8 cellular contexts compared by ENCODE assay signal in the genomic region with DNA sequence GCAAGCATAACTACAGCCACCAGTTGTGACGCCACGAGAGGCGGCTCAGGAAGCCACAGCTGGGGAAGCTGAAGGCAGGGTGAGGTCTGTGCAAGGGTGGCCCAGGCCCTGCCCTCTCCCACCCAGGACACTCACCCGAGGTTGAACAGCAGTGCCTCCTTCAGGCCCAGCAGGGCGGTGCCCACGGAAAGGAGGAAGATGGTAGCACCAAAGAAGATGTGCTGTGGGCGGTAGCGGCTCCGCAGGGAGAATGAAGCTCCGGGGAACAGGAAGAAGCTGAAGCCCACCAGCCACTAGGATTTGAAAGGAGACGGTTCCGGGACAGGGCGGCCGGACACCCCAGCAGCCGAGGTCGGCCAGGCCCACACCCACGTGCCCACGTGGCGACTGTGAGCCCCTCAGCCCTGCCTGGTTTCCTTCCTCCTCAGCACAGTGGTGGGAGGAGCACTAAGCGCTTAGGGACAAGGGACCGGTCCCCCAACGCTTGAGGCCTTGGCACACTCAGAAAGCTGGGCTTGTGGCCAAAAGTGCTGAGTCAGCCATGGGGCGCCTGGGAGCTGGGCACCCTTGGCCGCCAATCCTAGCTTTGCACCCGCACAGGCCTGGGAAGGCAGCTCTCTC. TPM values are rescaled to one million over a fixed set of nuclear protein-coding genes. Genes with fewer than 3 reads are reported as not detected.
DNase-seq lines count a peak whose midpoint lies in the region; ATAC-seq and TF ChIP-seq lines count a peak whose summit lies in the region.

No MANE protein-coding gene starts in this region.

- H3K27ac ChIP-seq in skin epidermis, result peak overlapping the region in 18 of 21 experiments; percentile 3 to 88 (median 46)

- peak overlapping the region; percentile 21 for H3K4me2 ChIP-seq in Loucy (ENCODE audit: low read depth, low read length, poor library complexity, severe bottlenecking)

- H3K4me3 ChIP-seq in Loucy (ENCODE audit: low read length, poor library complexity, severe bottlenecking), result no peak overlapping the region
- H3K4me3 ChIP-seq in skin epidermis, result no peak overlapping the region

- peaks cover 0 to 3% (median 0%) of the 10 kb centered on the region in 7 donors for H3K9me3 Mint-ChIP-seq in CD14-positive monocyte
- H3K9me3 Mint-ChIP-seq in activated T-helper 2 cell treated with anti-CD3 and anti-CD28 coated beads, Interferon-gamma antibody, Interleukin-2, Interleukin-4, amounts not matched to agents 10 μg/mL and 5 μg/mL and 100 μg/mL, durations not matched to agents 14 hours and 24 hours and 36 hours, result no peaks in the 10 kb centered on the region

- peak overlapping the region; percentile 40 to 78 (median 63) for H3K27ac Mint-ChIP-seq in CD14-positive monocyte
- no peak overlapping the region for H3K27ac Mint-ChIP-seq in activated T-helper 2 cell treated with anti-CD3 and anti-CD28 coated beads, Interferon-gamma antibody, Interleukin-2, Interleukin-4, amounts not matched to agents 10 μg/mL and 5 μg/mL and 100 μg/mL, durations not matched to agents 14 hours and 24 hours and 36 hours

- H3K9ac ChIP-seq in Loucy (ENCODE audit: low read depth, low read length, poor library complexity, severe bottlenecking), result no peak overlapping the region

- peaks cover 42% of the 10 kb centered on the region for H3K4me1 Mint-ChIP-seq in CD14-positive monocyte
- peaks cover 18% of the 10 kb centered on the region for H3K4me1 Mint-ChIP-seq in activated T-helper 2 cell treated with anti-CD3 and anti-CD28 coated beads, Interferon-gamma antibody, Interleukin-2, Interleukin-4, amounts not matched to agents 10 μg/mL and 5 μg/mL and 100 μg/mL, durations not matched to agents 14 hours and 24 hours and 36 hours (ENCODE audit: low read depth)

- H3K27me3 Mint-ChIP-seq in CD14-positive monocyte (ENCODE audit: low read depth in 3 of 3), result peaks cover 2 to 11% (median 6%) of the 10 kb centered on the region in 3 donors
- H3K27me3 Mint-ChIP-seq in activated T-helper 2 cell treated with anti-CD3 and anti-CD28 coated beads, Interferon-gamma antibody, Interleukin-2, Interleukin-4, amounts not matched to agents 10 μg/mL and 5 μg/mL and 100 μg/mL, durations not matched to agents 14 hours and 24 hours and 36 hours (ENCODE audit: low read depth), result peaks cover 2% of the 10 kb centered on the region

- DNase-seq in CD14-positive monocyte (ENCODE audit: low spot score), result peak; percentile 75
- peak; percentile 36 for DNase-seq in activated T-helper 2 cell treated with anti-CD3 and anti-CD28 coated beads, Interferon-gamma antibody, Interleukin-2, Interleukin-4, amounts not matched to agents 10 μg/mL and 5 μg/mL and 100 μg/mL, durations not matched to agents 14 hours and 24 hours and 36 hours (ENCODE audit: low spot score)
- peak; percentile 80 for DNase-seq in Right ventricle myocardium superior
- DNase-seq in GM19238 (ENCODE audit: insufficient read length, low spot score), result no peak

- H3K36me3 ChIP-seq in Loucy (ENCODE audit: insufficient read depth, low read length), result no peaks in the 10 kb centered on the region

- H3K9me3 ChIP-seq in Loucy (ENCODE audit: insufficient read depth, low read depth, low read length), result no peaks in the 10 kb centered on the region

- ATAC-seq in Right ventricle myocardium superior (ENCODE audit: poor library complexity) (peak; percentile 50), HG03025 (IDR thresholded peaks at IDR 0.05; ENCODE audit: low FRiP score, unreplicated experiment) (no peak), HG03095 (IDR thresholded peaks at IDR 0.05; ENCODE audit: unreplicated experiment) (no peak)

- H3K9me2 ChIP-seq in Loucy (replicated peaks; ENCODE audit: low read depth, low read length), result no peaks in the 10 kb centered on the region

- no peaks in the 10 kb centered on the region for H4K20me1 ChIP-seq in Loucy (ENCODE audit: insufficient read depth, low read length, poor library complexity, severe bottlenecking)

- TF ChIP-seq CTCF in CD14-positive monocyte (IDR thresholded peaks at IDR 0.05), result peak; percentile 70
- peak; percentile 66 for TF ChIP-seq CTCF in Loucy (conservative IDR thresholded peaks at IDR 0.05; ENCODE audit: low read length)

- no peaks in the 10 kb centered on the region for H3K27me3 ChIP-seq in Loucy (ENCODE audit: insufficient read depth, low read length, poor library complexity, severe bottlenecking)

- peaks cover 60% of the 10 kb centered on the region for H3K4me1 ChIP-seq in Loucy (ENCODE audit: insufficient read depth, low read length, poor library complexity, severe bottlenecking)

- peaks cover 0 to 4% of the 10 kb centered on the region in 2 donors for H3K36me3 Mint-ChIP-seq in CD14-positive monocyte
- no peaks in the 10 kb centered on the region for H3K36me3 Mint-ChIP-seq in activated T-helper 2 cell treated with anti-CD3 and anti-CD28 coated beads, Interferon-gamma antibody, Interleukin-2, Interleukin-4, amounts not matched to agents 10 μg/mL and 5 μg/mL and 100 μg/mL, durations not matched to agents 14 hours and 24 hours and 36 hours (ENCODE audit: low read depth)

- H3K4me3 Mint-ChIP-seq in CD14-positive monocyte, result peak overlapping the region; percentile 71 to 80
- H3K4me3 Mint-ChIP-seq in activated T-helper 2 cell treated with anti-CD3 and anti-CD28 coated beads, Interferon-gamma antibody, Interleukin-2, Interleukin-4, amounts not matched to agents 10 μg/mL and 5 μg/mL and 100 μg/mL, durations not matched to agents 14 hours and 24 hours and 36 hours (ENCODE audit: low read depth), result no peak overlapping the region

- no peak overlapping the region for H2AFZ ChIP-seq in Loucy (ENCODE audit: low read length)

- intact Hi-C loops in CD14-positive monocyte (cut with micrococcal nuclease) (loop anchor here in 1 of 2 donors (5.0 kb wide), 1 partner anchor 182 kb away; no protein-coding TSS in a partner anchor), Right ventricle myocardium superior (cut with DNase I) (no loop called here)
- intact Hi-C loops in activated T-helper 2 cell treated with anti-CD3 and anti-CD28 coated beads, Interferon-gamma antibody, Interleukin-2, Interleukin-4, amounts not matched to agents 10 μg/mL and 5 μg/mL and 100 μg/mL, durations not matched to agents 14 hours and 24 hours and 36 hours (cut with micrococcal nuclease), result no loop called here

- H3K79me2 ChIP-seq in Loucy (ENCODE audit: insufficient read depth, low read length), result no peaks in the 10 kb centered on the region

- H3F3A ChIP-seq in Loucy (ENCODE audit: low read depth), result no peaks in the 10 kb centered on the region

RNA-seq across cellular contexts. Expression of a gene that starts 11.0 kb away (rescaled TPM):
- polyA plus RNA-seq in CD14-positive monocyte, result 1 to 10 TPM; 5.2 to 8.3 TPM
- 0.41 and 0.57 TPM in 2 replicates for total RNA-seq in activated T-helper 2 cell treated with anti-CD3 and anti-CD28 coated beads, Interferon-gamma antibody, Interleukin-2, Interleukin-4, amounts not matched to agents 10 μg/mL and 5 μg/mL and 100 μg/mL, durations not matched to agents 14 hours and 24 hours and 36 hours
- total RNA-seq in Right ventricle myocardium superior, result 18.9 TPM

RNA-seq across cellular contexts. Expression of a gene that starts 41.8 kb away (rescaled TPM):
- polyA plus RNA-seq in CD14-positive monocyte, result not detected
- total RNA-seq in activated T-helper 2 cell treated with anti-CD3 and anti-CD28 coated beads, Interferon-gamma antibody, Interleukin-2, Interleukin-4, amounts not matched to agents 10 μg/mL and 5 μg/mL and 100 μg/mL, durations not matched to agents 14 hours and 24 hours and 36 hours, result not detected in 2 replicates
- total RNA-seq in Right ventricle myocardium superior, result 5.4 TPM

Comparison
In these comparisons a context has a peak if more than half of its experiments do, and no peak if none do; other contexts are left out.
1. RNA of a gene that starts 11.0 kb away (total RNA-seq): 18.9 TPM in Right ventricle myocardium superior (single experiment); 0.41 to 0.57 TPM in activated T-helper 2 cell treated with anti-CD3 and anti-CD28 coated beads, Interferon-gamma antibody, Interleukin-2, Interleukin-4, amounts not matched to agents 10 μg/mL and 5 μg/mL and 100 μg/mL, durations not matched to agents 14 hours and 24 hours and 36 hours; every median in the first group is over 10 times any median in the second.